8 cellular contexts compared by ENCODE assay signal in genomic region chr15:65212097-65212496, GRCh38. TPM values are rescaled to one million over a fixed set of nuclear protein-coding genes. Genes with fewer than 3 reads are reported as not detected.
DNase-seq lines count a peak whose midpoint lies in the region; ATAC-seq and TF ChIP-seq lines count a peak whose summit lies in the region.

No MANE protein-coding gene starts in this region.

- TF ChIP-seq CTCF in Caco-2 (IDR thresholded peaks at IDR 0.05; ENCODE audit: insufficient read depth in 1 of 2, low read depth in 1 of 2, low read length in 1 of 2, severe bottlenecking in 1 of 2, unreplicated experiment in 1 of 2): peak; percentile 45 to 69
- TF ChIP-seq CTCF in LNCAP (IDR thresholded peaks at IDR 0.05): peak; percentile 42

- 0 out of 2 replicates have a peak, but pooled peaks cover 6% of the 10 kb centered on the region for H3K4me1 ChIP-seq in Caco-2

- no peak overlapping the region for H3K4me3 Mint-ChIP-seq in Caco-2 (ENCODE audit: unreplicated experiment)
- H3K4me3 Mint-ChIP-seq in activated T-cell treated with anti-CD3 and anti-CD28 coated beads, Interleukin-2, amount 50 U/mL, for 4 hours: no peak overlapping the region
- no peak overlapping the region for H3K4me3 Mint-ChIP-seq in memory B cell
- H3K4me3 Mint-ChIP-seq in activated T-helper 2 cell treated with anti-CD3 and anti-CD28 coated beads, Interferon-gamma antibody, Interleukin-2, Interleukin-4, amounts not matched to agents 10 μg/mL and 5 μg/mL and 100 μg/mL, durations not matched to agents 14 hours and 24 hours and 36 hours (ENCODE audit: low read depth): no peak overlapping the region

- BruUV-seq in Caco-2 (replicated peaks; lab: Mats Ljungman, UMichigan): no TSS peak

- ATAC-seq in activated T-cell treated with anti-CD3 and anti-CD28 coated beads, Interleukin-2, amount 50 U/mL, for 4 hours: peak; percentile 66 to 81
- ATAC-seq in memory B cell (ENCODE audit: low read depth) (peak; percentile 77), HG02938 (IDR thresholded peaks at IDR 0.05; ENCODE audit: unreplicated experiment) (no peak)

- peaks cover 10% of the 10 kb centered on the region for H3K4me1 Mint-ChIP-seq in Caco-2 (ENCODE audit: low read depth, unreplicated experiment)
- H3K4me1 Mint-ChIP-seq in activated T-cell treated with anti-CD3 and anti-CD28 coated beads, Interleukin-2, amount 50 U/mL, for 4 hours (ENCODE audit: low read depth): no peaks in the 10 kb centered on the region
- peaks cover 5% of the 10 kb centered on the region for H3K4me1 Mint-ChIP-seq in memory B cell
- H3K4me1 Mint-ChIP-seq in activated T-helper 2 cell treated with anti-CD3 and anti-CD28 coated beads, Interferon-gamma antibody, Interleukin-2, Interleukin-4, amounts not matched to agents 10 μg/mL and 5 μg/mL and 100 μg/mL, durations not matched to agents 14 hours and 24 hours and 36 hours (ENCODE audit: low read depth): no peaks in the 10 kb centered on the region

- intact Hi-C loops in Caco-2 (cut with micrococcal nuclease; ENCODE audit: unreplicated experiment): no loop called here
- intact Hi-C loops in activated T-helper 2 cell treated with anti-CD3 and anti-CD28 coated beads, Interferon-gamma antibody, Interleukin-2, Interleukin-4, amounts not matched to agents 10 μg/mL and 5 μg/mL and 100 μg/mL, durations not matched to agents 14 hours and 24 hours and 36 hours (cut with micrococcal nuclease): no loop called here

- POLR2A ChIA-PET in Caco-2 (lab: Charles Lee): no interaction called here

- H3K9me3 Mint-ChIP-seq in Caco-2 (ENCODE audit: unreplicated experiment): no peaks in the 10 kb centered on the region
- H3K9me3 Mint-ChIP-seq in activated T-cell treated with anti-CD3 and anti-CD28 coated beads, Interleukin-2, amount 50 U/mL, for 4 hours: no peaks in the 10 kb centered on the region
- H3K9me3 Mint-ChIP-seq in memory B cell: no peaks in the 10 kb centered on the region
- no peaks in the 10 kb centered on the region for H3K9me3 Mint-ChIP-seq in activated T-helper 2 cell treated with anti-CD3 and anti-CD28 coated beads, Interferon-gamma antibody, Interleukin-2, Interleukin-4, amounts not matched to agents 10 μg/mL and 5 μg/mL and 100 μg/mL, durations not matched to agents 14 hours and 24 hours and 36 hours

- DNase-seq in Caco-2: peak; percentile 49 to 53
- peak; percentile 18 for DNase-seq in activated T-cell treated with anti-CD3 and anti-CD28 coated beads, Interleukin-2, amount 50 U/mL, for 4 hours
- DNase-seq in memory B cell (ENCODE audit: low spot score in 2 of 2): peak; percentile 11 to 18
- no peak for DNase-seq in activated T-helper 2 cell treated with anti-CD3 and anti-CD28 coated beads, Interferon-gamma antibody, Interleukin-2, Interleukin-4, amounts not matched to agents 10 μg/mL and 5 μg/mL and 100 μg/mL, durations not matched to agents 14 hours and 24 hours and 36 hours (ENCODE audit: low spot score)
- DNase-seq in NCI-H1105 (lab: John Stamatoyannopoulos, UW): no peak
- no peak for DNase-seq in foreskin melanocyte

- no peaks in the 10 kb centered on the region for H3K9me3 ChIP-seq in Caco-2

- H3K27me3 Mint-ChIP-seq in Caco-2 (ENCODE audit: insufficient read depth, unreplicated experiment) (no peaks in the 10 kb centered on the region), memory B cell (peaks cover 4% of the 10 kb centered on the region)
- no peaks in the 10 kb centered on the region for H3K27me3 Mint-ChIP-seq in activated T-cell treated with anti-CD3 and anti-CD28 coated beads, Interleukin-2, amount 50 U/mL, for 4 hours (ENCODE audit: low read depth)
- H3K27me3 Mint-ChIP-seq in activated T-helper 2 cell treated with anti-CD3 and anti-CD28 coated beads, Interferon-gamma antibody, Interleukin-2, Interleukin-4, amounts not matched to agents 10 μg/mL and 5 μg/mL and 100 μg/mL, durations not matched to agents 14 hours and 24 hours and 36 hours (ENCODE audit: low read depth): peaks cover 2% of the 10 kb centered on the region

- no peak overlapping the region for H3K4me3 ChIP-seq in Caco-2 (ENCODE audit: low read depth, low read length)

- CTCF ChIA-PET in Caco-2 (lab: Charles Lee): interaction anchor here (1.7 kb wide), 1 partner anchor 59 kb away, joined by 4 read pairs; no protein-coding TSS in a partner anchor

- no peaks in the 10 kb centered on the region for H3K27me3 ChIP-seq in Caco-2 (replicated peaks; ENCODE audit: control insufficient read depth, insufficient read depth, low read length)

- H3K36me3 ChIP-seq in Caco-2 (ENCODE audit: control insufficient read depth, insufficient read depth, low read length): no peaks in the 10 kb centered on the region

- H3K27ac Mint-ChIP-seq in Caco-2 (ENCODE audit: unreplicated experiment) (no peak overlapping the region), memory B cell (no peak overlapping the region)
- H3K27ac Mint-ChIP-seq in activated T-helper 2 cell treated with anti-CD3 and anti-CD28 coated beads, Interferon-gamma antibody, Interleukin-2, Interleukin-4, amounts not matched to agents 10 μg/mL and 5 μg/mL and 100 μg/mL, durations not matched to agents 14 hours and 24 hours and 36 hours: no peak overlapping the region

- H3K36me3 Mint-ChIP-seq in Caco-2 (ENCODE audit: insufficient read depth, unreplicated experiment) (no peaks in the 10 kb centered on the region), memory B cell (no peaks in the 10 kb centered on the region)
- H3K36me3 Mint-ChIP-seq in activated T-cell treated with anti-CD3 and anti-CD28 coated beads, Interleukin-2, amount 50 U/mL, for 4 hours (ENCODE audit: insufficient read depth): no peaks in the 10 kb centered on the region
- H3K36me3 Mint-ChIP-seq in activated T-helper 2 cell treated with anti-CD3 and anti-CD28 coated beads, Interferon-gamma antibody, Interleukin-2, Interleukin-4, amounts not matched to agents 10 μg/mL and 5 μg/mL and 100 μg/mL, durations not matched to agents 14 hours and 24 hours and 36 hours (ENCODE audit: low read depth): no peaks in the 10 kb centered on the region

RNA-seq across cellular contexts. Expression of gene CILP, which starts 0.8 kb away (rescaled TPM):
- total RNA-seq in Caco-2 (2022): not detected in 2 replicates
- under 1 TPM; 0.08 to 0.13 (median 0.08) TPM for total RNA-seq in activated T-cell treated with anti-CD3 and anti-CD28 coated beads, Interleukin-2, amount 50 U/mL, for 4 hours
- total RNA-seq in activated T-helper 2 cell treated with anti-CD3 and anti-CD28 coated beads, Interferon-gamma antibody, Interleukin-2, Interleukin-4, amounts not matched to agents 10 μg/mL and 5 μg/mL and 100 μg/mL, durations not matched to agents 14 hours and 24 hours and 36 hours: 0.05 TPM in 1 of 2 replicates, not detected in the other

RNA-seq across cellular contexts. Expression of gene CLPX, which starts 27.0 kb away (rescaled TPM):
- total RNA-seq in Caco-2 (2022): 51.4 and 59.4 TPM in 2 replicates
- total RNA-seq in activated T-cell treated with anti-CD3 and anti-CD28 coated beads, Interleukin-2, amount 50 U/mL, for 4 hours: 10 to 100 TPM; 56.2 to 62.4 (median 58.0) TPM
- total RNA-seq in activated T-helper 2 cell treated with anti-CD3 and anti-CD28 coated beads, Interferon-gamma antibody, Interleukin-2, Interleukin-4, amounts not matched to agents 10 μg/mL and 5 μg/mL and 100 μg/mL, durations not matched to agents 14 hours and 24 hours and 36 hours: 53.5 and 59.2 TPM in 2 replicates

Comparison
In these comparisons a context has a peak if more than half of its experiments do, and no peak if none do; other contexts are left out.
1. DNase-seq: peak in Caco-2 (2 of 2), activated T-cell treated with anti-CD3 and anti-CD28 coated beads, Interleukin-2, amount 50 U/mL, for 4 hours (single experiment) and memory B cell (2 of 2); none in activated T-helper 2 cell treated with anti-CD3 and anti-CD28 coated beads, Interferon-gamma antibody, Interleukin-2, Interleukin-4, amounts not matched to agents 10 μg/mL and 5 μg/mL and 100 μg/mL, durations not matched to agents 14 hours and 24 hours and 36 hours (single experiment), NCI-H1105 (single experiment) and foreskin melanocyte (single experiment).